ENCODE assay signal across 8 cellular contexts in the genomic region with DNA sequence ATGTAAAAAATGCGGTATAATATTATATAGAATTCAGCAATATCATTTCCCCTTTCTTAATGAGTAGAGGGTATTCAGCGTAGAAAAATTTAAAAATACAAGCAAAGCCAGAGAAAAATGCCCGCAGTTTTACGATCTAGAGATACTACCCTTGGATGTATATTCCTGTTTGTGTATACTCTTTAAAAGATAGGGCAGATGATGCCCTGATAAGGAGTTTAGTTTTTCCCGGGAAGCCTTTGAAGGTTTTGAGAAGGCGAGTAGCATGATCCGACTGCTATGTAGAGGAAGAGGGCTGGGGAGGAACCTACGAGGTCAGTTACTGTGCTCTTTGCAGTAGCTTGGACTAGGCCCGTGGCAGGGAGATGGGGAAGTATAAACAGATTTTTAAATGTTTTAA. TPM values are rescaled to one million over a fixed set of nuclear protein-coding genes. Genes with fewer than 3 reads are reported as not detected.
DNase-seq lines count a peak whose midpoint lies in the region; ATAC-seq and TF ChIP-seq lines count a peak whose summit lies in the region.

No MANE protein-coding gene starts in this region.

- POLR2A ChIA-PET in BJ (lab: Charles Lee) = no interaction called here

- CTCF ChIA-PET in BJ (lab: Yijun Ruan, JAX) = no interaction called here

- H3K4me3 ChIP-seq in BJ (ENCODE audit: low read depth, low read length) (peak overlapping the region; percentile 97), endocrine pancreas (ENCODE audit: control insufficient read depth, insufficient read depth, low read length) (peak overlapping the region; percentile 84), muscle layer of duodenum (ENCODE audit: low read depth in 1 of 2, low read length in 2 of 2) (peak overlapping the region; percentile 87 to 97)

- DNase-seq in BJ (ENCODE audit: low read depth) = no peak
- DNase-seq in HCEC 1CT = peak; percentile 30
- peak; percentile 32 for DNase-seq in SK-N-DZ (ENCODE audit: low spot score)
- no peak for DNase-seq in NCI-H1436 (lab: John Stamatoyannopoulos, UW)

- H3K9me3 ChIP-seq in endocrine pancreas (ENCODE audit: control insufficient read depth, low read length) (no peaks in the 10 kb centered on the region), muscle layer of duodenum (ENCODE audit: control insufficient read depth in 1 of 2, low read length in 2 of 2) (no peaks in the 10 kb centered on the region)

- ATAC-seq in HG02870 (IDR thresholded peaks at IDR 0.05; ENCODE audit: unreplicated experiment) = no peak
- no peak for ATAC-seq in HG03045 (IDR thresholded peaks at IDR 0.05; ENCODE audit: unreplicated experiment)

- H3K4me1 ChIP-seq in endocrine pancreas (ENCODE audit: control insufficient read depth, insufficient read depth, low read length) (no peaks in the 10 kb centered on the region), muscle layer of duodenum (ENCODE audit: control insufficient read depth in 1 of 2, insufficient read depth in 2 of 2, low read length in 2 of 2) (peaks cover 0 to 15% of the 10 kb centered on the region in 2 donors)

- no peaks in the 10 kb centered on the region for H3K27me3 ChIP-seq in BJ (ENCODE audit: control insufficient read depth, insufficient read depth, low read length)
- H3K27me3 ChIP-seq in endocrine pancreas (ENCODE audit: control insufficient read depth, insufficient read depth, low read length) = no peaks in the 10 kb centered on the region
- no peaks in the 10 kb centered on the region for H3K27me3 ChIP-seq in muscle layer of duodenum (ENCODE audit: low read depth, low read length)

- H3K36me3 ChIP-seq in BJ (ENCODE audit: control insufficient read depth, insufficient read depth, low read length) (0 out of 2 replicates have a peak, but pooled peaks cover 2% of the 10 kb centered on the region), endocrine pancreas (ENCODE audit: control insufficient read depth, insufficient read depth, low read length) (no peaks in the 10 kb centered on the region), muscle layer of duodenum (ENCODE audit: control insufficient read depth in 1 of 2, insufficient read depth in 2 of 2, low read length in 2 of 2) (no peaks in the 10 kb centered on the region)

- H3K27ac ChIP-seq in muscle layer of duodenum (ENCODE audit: low read length) = peak overlapping the region; percentile 81

- no peak overlapping the region for H3K9ac ChIP-seq in endocrine pancreas (ENCODE audit: control insufficient read depth, insufficient read depth, low read length)

- TF ChIP-seq CTCF in BJ (IDR thresholded peaks at IDR 0.05; ENCODE audit: insufficient read depth, low read depth, low read length) = no peak

RNA-seq across cellular contexts. Expression of a gene that starts 1.2 kb away (rescaled TPM):
- 34.5 and 35.5 TPM in 2 replicates for polyA plus RNA-seq in BJ (2011; rRNA removed)
- 28.6 and 42.1 TPM in 2 replicates for polyA minus RNA-seq in BJ (2011; rRNA and poly(A)+ RNA removed)
- 50.2 and 63.6 TPM in 2 replicates for polyA plus RNA-seq in SK-N-DZ (2014; cell fraction: cytosol; rRNA removed)
- 60.2 and 75.8 TPM in 2 replicates for polyA plus RNA-seq in SK-N-DZ (2014; cell fraction: nucleus; rRNA removed)

Comparison
In these comparisons a context has a peak if more than half of its experiments do, and no peak if none do; other contexts are left out.
1. DNase-seq: peak in HCEC 1CT (single experiment) and SK-N-DZ (single experiment); none in BJ (single experiment) and NCI-H1436 (single experiment).
2. Peak in every context shown above with its lines, with median percentiles within 50 percentile points of each other: H3K4me3 ChIP-seq.